In the genomic region with DNA sequence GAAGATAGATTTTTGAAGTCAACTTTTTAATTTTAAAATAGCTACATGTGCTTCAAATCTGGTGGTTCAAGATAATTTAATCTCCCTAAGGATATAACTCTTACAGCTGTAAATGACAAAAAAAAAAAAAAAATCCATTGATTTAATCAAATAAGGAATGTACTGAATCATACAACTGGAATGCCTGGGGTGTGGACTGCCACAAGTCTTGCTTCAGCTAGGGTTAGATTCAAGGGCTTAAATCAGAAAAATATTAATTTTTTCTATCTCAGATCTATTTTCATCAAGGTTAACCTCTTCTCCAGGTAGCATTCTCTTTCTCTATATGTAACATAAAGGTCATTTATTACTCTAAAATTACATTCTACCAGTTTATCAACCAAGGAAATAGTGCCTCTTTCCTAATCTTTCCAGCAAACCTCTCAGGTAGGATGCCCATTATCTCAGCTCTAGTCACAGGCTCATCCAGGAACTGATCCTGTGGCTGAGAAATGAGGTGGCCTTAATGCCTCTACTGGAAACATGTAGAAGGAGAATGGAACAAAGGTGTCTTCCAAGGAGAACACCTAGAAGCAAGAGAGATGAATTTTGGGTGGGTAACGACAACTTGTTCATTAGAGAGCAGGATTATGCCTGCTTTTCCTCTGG, we compare ENCODE assay signal across 16 cellular contexts.
"Had no signal": no experiment of that assay in that cellular context is flagged by ENCODE, and none has a peak within 500 bp of the region (broad histone marks: within the 10 kb centered on the region; RNA-seq: fewer than 3 reads in every experiment).

No MANE protein-coding gene starts in this region.

- H3K4me3 ChIP-seq: esophagus squamous epithelium, lower lobe of right lung, tibial nerve, vagina had no signal

- H3K4me1 ChIP-seq: esophagus squamous epithelium, lower lobe of right lung, vagina had no signal

- H3K27me3 ChIP-seq: brain microvascular endothelial cell, esophagus squamous epithelium, tibial nerve, vagina had no signal

- DNase-seq: activated CD4-positive, alpha-beta T cell treated with anti-CD3 and anti-CD28 coated beads, Interleukin-2, amount 10 ng/mL, durations not matched to agents 24 days and 14 days; activated CD8-positive, alpha-beta T cell treated with anti-CD3 and anti-CD28 coated beads for 36 hours; activated naive CD4-positive, alpha-beta T cell treated with Interleukin-2 at 50 U/mL for 16 hours; activated T-cell treated with anti-CD3 and anti-CD28 coated beads, Interleukin-2, amount 50 U/mL, for 1 hour; brain microvascular endothelial cell; cortex of kidney; esophagus squamous epithelium; lower lobe of right lung; midbrain; nephron progenitor cell; nucleus accumbens; stimulated activated CD4-positive, alpha-beta T cell treated with anti-CD3 and anti-CD28 coated beads, Interleukin-2, amount 100 ng/mL, for 24 hours; stimulated activated naive CD4-positive, alpha-beta T cell treated with Interleukin-2 at 50 U/mL for 16 hours; substantia nigra had no signal

- H3K27ac ChIP-seq: brain microvascular endothelial cell, esophagus squamous epithelium, lower lobe of right lung, tibial nerve, vagina had no signal

- H3K36me3 ChIP-seq: brain microvascular endothelial cell, esophagus squamous epithelium, lower lobe of right lung, tibial nerve, vagina had no signal

- H3K9me3 ChIP-seq: esophagus squamous epithelium, lower lobe of right lung, tibial nerve, vagina had no signal

- ATAC-seq: activated CD8-positive, alpha-beta T cell treated with anti-CD3 and anti-CD28 coated beads for 36 hours; lower lobe of right lung had no signal
